ENCODE assay signal across 1 cellular context in the genomic region with DNA sequence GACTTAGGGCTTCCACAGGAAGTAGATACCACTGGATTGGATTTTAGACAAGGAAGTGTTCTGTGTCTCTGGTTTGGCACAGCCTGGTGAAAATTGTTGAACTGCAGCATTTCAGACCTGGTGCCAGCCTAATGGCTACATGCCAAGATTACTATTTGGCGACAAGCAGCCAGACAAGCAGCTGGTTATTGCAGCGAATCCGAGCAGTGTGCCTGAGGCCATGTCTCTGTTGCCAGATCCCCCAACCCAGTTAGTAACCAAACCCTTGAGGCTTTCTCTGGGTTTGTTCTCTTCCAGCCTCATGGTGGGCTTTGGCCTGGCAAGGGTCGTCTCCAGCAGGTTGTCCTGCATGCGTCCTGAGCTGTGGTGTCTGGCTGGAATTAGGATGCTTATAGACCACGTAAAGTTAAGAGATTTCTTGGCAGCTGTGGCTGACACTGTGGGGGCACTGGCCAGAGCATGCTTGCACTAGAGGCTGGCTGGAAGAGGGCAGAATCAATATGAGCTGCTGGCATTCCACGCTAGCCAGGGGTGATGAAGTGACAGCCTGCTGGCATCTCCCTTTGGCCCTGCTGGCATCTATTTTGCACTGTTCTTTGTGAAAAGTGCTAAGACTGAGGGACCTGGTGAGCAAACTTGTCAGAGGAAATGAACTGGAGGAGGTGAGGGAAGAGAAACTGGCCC.
TF ChIP-seq lines count a peak whose summit lies in the region.

No MANE protein-coding gene starts in this region.

TF ChIP-seq in IMR-90, 13 proteins besides CTCF, POLR2A, EP300 and RAD21 (continued from another document):
- TF ChIP-seq MAZ (IDR thresholded peaks at IDR 0.05; ENCODE audit: borderline replicate concordance, low read depth, low read length) (no peak), MAFK (IDR thresholded peaks at IDR 0.05; ENCODE audit: low read depth, low read length) (no peak)
